ENCODE assay signal across 8 cellular contexts in the genomic region with DNA sequence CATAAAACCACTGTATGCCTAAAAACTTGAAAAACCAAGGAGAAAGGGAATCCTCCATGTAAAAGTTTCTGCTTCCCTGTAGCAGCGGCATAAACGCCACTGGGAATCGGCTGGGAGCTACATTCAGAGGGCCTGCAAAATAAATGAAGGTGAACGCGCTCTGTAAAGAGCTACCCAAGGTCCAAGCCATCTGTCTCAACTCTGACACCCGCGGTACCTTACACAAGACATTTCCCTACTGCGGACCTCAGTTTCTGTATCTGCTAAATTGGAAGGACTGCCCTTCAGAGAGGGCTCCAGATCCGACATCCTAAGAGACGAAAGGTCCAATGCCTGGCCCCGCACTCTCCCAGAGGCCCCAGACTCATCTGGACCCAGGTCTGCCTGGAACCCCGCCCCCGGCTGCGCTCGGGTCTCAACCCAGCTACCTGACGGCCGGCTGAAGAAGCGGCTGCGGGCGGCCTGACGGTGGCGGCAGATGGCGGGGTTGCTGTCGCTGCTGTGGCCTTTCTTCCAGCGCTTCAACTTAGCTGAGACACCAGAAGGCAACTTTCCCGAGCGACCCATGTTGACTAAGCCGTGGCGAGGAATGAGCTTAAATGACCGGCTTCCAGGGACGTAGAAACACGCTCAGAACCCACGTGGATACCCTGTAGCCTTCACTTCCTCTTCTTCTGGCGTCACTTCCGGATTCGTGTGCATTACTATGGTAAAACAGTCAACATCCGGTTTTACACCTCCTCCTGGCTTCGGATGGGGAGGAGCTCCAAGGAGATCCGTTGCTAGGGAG. TPM values are rescaled to one million over a fixed set of nuclear protein-coding genes. Genes with fewer than 3 reads are reported as not detected.
A peak's percentile ranks its signal among the peaks of the same experiment; 100 is the strongest.
DNase-seq lines count a peak whose midpoint lies in the region; ATAC-seq and TF ChIP-seq lines count a peak whose summit lies in the region.

A gene with protein sequence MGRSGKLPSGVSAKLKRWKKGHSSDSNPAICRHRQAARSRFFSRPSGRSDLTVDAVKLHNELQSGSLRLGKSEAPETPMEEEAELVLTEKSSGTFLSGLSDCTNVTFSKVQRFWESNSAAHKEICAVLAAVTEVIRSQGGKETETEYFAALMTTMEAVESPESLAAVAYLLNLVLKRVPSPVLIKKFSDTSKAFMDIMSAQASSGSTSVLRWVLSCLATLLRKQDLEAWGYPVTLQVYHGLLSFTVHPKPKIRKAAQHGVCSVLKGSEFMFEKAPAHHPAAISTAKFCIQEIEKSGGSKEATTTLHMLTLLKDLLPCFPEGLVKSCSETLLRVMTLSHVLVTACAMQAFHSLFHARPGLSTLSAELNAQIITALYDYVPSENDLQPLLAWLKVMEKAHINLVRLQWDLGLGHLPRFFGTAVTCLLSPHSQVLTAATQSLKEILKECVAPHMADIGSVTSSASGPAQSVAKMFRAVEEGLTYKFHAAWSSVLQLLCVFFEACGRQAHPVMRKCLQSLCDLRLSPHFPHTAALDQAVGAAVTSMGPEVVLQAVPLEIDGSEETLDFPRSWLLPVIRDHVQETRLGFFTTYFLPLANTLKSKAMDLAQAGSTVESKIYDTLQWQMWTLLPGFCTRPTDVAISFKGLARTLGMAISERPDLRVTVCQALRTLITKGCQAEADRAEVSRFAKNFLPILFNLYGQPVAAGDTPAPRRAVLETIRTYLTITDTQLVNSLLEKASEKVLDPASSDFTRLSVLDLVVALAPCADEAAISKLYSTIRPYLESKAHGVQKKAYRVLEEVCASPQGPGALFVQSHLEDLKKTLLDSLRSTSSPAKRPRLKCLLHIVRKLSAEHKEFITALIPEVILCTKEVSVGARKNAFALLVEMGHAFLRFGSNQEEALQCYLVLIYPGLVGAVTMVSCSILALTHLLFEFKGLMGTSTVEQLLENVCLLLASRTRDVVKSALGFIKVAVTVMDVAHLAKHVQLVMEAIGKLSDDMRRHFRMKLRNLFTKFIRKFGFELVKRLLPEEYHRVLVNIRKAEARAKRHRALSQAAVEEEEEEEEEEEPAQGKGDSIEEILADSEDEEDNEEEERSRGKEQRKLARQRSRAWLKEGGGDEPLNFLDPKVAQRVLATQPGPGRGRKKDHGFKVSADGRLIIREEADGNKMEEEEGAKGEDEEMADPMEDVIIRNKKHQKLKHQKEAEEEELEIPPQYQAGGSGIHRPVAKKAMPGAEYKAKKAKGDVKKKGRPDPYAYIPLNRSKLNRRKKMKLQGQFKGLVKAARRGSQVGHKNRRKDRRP (N-terminal part only) (minus strand): TSS at position 676 of the 790 bp plus-strand sequence. CDS start 109 bp downstream, at position 567.

- TF ChIP-seq CTCF in right lobe of liver (IDR thresholded peaks at IDR 0.05), result no peak

- peaks cover 0 to 13% (median under 1%) of the 10 kb centered on the region in 4 donors for H3K36me3 ChIP-seq in right lobe of liver

- no peaks in the 10 kb centered on the region for H3K27me3 ChIP-seq in right lobe of liver

- intact Hi-C loops in right lobe of liver (cut with DNase I), result no loop called here

- no peak for TF ChIP-seq POLR2A in right lobe of liver (IDR thresholded peaks at IDR 0.05)

- peak within 1 kb of the TSS; percentile 88 to 95 (median 90) for H3K4me3 ChIP-seq in right lobe of liver

- peak; percentile 99 for ATAC-seq in GM19452 (IDR thresholded peaks at IDR 0.05; ENCODE audit: unreplicated experiment)
- ATAC-seq in HG03575 (IDR thresholded peaks at IDR 0.05; ENCODE audit: extremely low read depth, insufficient number of reproducible peaks, low FRiP score, unreplicated experiment), result peak; percentile 69
- ATAC-seq in right lobe of liver, result peak; percentile 97 to 99 (median 98)

- peak within 1 kb of the TSS; percentile 45 to 76 (median 47) for H3K27ac ChIP-seq in right lobe of liver

- WGBS in right lobe of liver (ENCODE audit: insufficient coverage, low coverage, low lambda C conversion rate, missing lambda C conversion rate), result 2% methylated on average over 22 of the region's 39 CpGs

- H3K9me3 ChIP-seq in right lobe of liver, result no peaks in the 10 kb centered on the region

- peak; percentile 96 for DNase-seq in CMK (ENCODE audit: low read depth)
- DNase-seq in NCI-H82 (lab: John Stamatoyannopoulos, UW), result peak; percentile 99
- peak; percentile 74 to 85 for DNase-seq in activated CD4-positive, alpha-beta T cell treated with anti-CD3 and anti-CD28 coated beads, Interleukin-2, amount 50 U/mL, for 48 hours
- DNase-seq in ecto neural progenitor cell (ENCODE audit: low spot score), result peak; percentile 80
- DNase-seq in right lobe of liver, result peak; percentile 69 to 94 (median 79)
- DNase-seq in stimulated activated CD4-positive, alpha-beta T cell treated with anti-CD3 and anti-CD28 coated beads, TNF-alpha, amount 100 ng/mL, for 1 hour (ENCODE audit: low read depth in 3 of 3, low spot score in 1 of 3), result peak in 2 of 3 donors; percentile 54 to 67

- H3K4me1 ChIP-seq in right lobe of liver, result peaks cover 0 to 13% (median 4%) of the 10 kb centered on the region in 4 donors

RNA-seq across cellular contexts. Expression of the gene that starts here (rescaled TPM):
- 10 to 100 TPM in 3 of 6 experiments, 1 to 10 TPM in 3; 6.7 to 23.2 (median 10.2) TPM for total RNA-seq in right lobe of liver

Comparison
In these comparisons a context has a peak if more than half of its experiments do, and no peak if none do; other contexts are left out.
1. Peak in every context shown above with its lines: DNase-seq, ATAC-seq, H3K4me3 ChIP-seq and H3K27ac ChIP-seq.